Comparison of ENCODE assay signal across 1 cellular context in genomic region chr1:13828454-13829151, GRCh38.
TF ChIP-seq lines count a peak whose summit lies in the region.

No MANE protein-coding gene starts in this region.

TF ChIP-seq in WTC11, 78 proteins besides CTCF, POLR2A, EP300 and RAD21 (continued from another document):
- no peak for TF ChIP-seq ZSCAN18 (CRISPR knock-in tag; IDR thresholded peaks at IDR 0.05)
- TF ChIP-seq USF2 (CRISPR knock-in tag; IDR thresholded peaks at IDR 0.05): no peak
- no peak for TF ChIP-seq OVOL2 (CRISPR knock-in tag; IDR thresholded peaks at IDR 0.05; ENCODE audit: borderline replicate concordance)
